In the genomic region with DNA sequence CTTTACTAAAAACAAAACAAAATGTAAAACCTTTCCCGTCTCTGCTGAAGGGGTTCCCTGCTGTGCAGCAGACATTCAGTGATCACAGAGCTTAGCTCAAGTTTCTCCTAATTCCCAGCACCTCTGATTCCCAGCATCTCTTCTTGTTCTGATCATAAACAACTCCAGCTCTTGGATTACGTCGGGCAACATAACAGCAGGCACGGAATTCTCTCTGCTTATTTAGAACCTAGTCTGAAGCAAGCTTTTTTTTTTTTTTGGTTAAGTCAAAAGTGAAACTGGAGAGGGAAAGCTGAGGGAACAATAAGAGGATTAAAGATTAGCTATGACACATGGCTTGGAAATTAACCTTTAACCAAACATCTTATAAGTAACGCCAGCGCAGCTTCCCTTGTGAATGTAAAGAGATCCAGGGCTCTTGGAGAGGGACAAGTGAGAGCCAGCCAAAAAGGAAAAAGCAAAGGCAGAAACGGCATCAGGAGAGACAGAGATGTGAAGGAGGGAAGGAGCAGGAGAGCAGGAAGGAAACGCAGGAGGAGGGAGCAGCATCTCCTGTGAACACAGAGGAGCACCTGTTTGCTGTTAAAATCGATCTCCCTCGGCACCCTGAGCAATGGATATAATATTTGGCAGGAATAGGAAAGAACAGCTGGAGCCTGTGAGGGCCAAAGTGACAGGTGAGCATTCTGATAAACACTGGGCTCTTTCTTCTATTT, we compare ENCODE assay signal across 1 cellular context.
TF ChIP-seq lines count a peak whose summit lies in the region.

A gene with protein sequence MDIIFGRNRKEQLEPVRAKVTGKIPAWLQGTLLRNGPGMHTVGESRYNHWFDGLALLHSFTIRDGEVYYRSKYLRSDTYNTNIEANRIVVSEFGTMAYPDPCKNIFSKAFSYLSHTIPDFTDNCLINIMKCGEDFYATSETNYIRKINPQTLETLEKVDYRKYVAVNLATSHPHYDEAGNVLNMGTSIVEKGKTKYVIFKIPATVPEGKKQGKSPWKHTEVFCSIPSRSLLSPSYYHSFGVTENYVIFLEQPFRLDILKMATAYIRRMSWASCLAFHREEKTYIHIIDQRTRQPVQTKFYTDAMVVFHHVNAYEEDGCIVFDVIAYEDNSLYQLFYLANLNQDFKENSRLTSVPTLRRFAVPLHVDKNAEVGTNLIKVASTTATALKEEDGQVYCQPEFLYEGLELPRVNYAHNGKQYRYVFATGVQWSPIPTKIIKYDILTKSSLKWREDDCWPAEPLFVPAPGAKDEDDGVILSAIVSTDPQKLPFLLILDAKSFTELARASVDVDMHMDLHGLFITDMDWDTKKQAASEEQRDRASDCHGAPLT (plus strand): TSS at position 394 of the 716 bp plus-strand sequence. CDS start 220 bp downstream, at position 614.

TF ChIP-seq in HepG2, 621 proteins besides CTCF, POLR2A, EP300 and RAD21 (continued from another document):
- TF ChIP-seq CC2D1A (CRISPR knock-in tag; IDR thresholded peaks at IDR 0.05) (no peak), ZNF598 (CRISPR knock-in tag; IDR thresholded peaks at IDR 0.05; ENCODE audit: borderline replicate concordance) (no peak), ZNF839 (CRISPR knock-in tag; IDR thresholded peaks at IDR 0.05; ENCODE audit: borderline replicate concordance) (no peak), KAT2B (IDR thresholded peaks at IDR 0.05; ENCODE audit: borderline replicate concordance, low read depth, low read length) (no peak), SIX4 (CRISPR knock-in tag; IDR thresholded peaks at IDR 0.05) (0 out of 2 replicates have a peak, but pooled peaks have one; percentile 35), FOSL2 (CRISPR knock-in tag; IDR thresholded peaks at IDR 0.05) (no peak), ELF4 (CRISPR knock-in tag; IDR thresholded peaks at IDR 0.05; ENCODE audit: borderline replicate concordance) (0 out of 2 replicates have a peak, but pooled peaks have one; percentile 7), SOX6 (IDR thresholded peaks at IDR 0.05) (no peak), SOX6 (CRISPR knock-in tag; IDR thresholded peaks at IDR 0.05) (peak; percentile 49; the same call in 1 of the 2 replicates), ETV6 (CRISPR knock-in tag; conservative IDR thresholded peaks at IDR 0.05) (no peak), MLLT10 (CRISPR knock-in tag; IDR thresholded peaks at IDR 0.05) (no peak), U2AF1 (optimal IDR thresholded peaks at IDR 0.05; ENCODE audit: low read depth, low read length) (no peak), HNF1A (IDR thresholded peaks at IDR 0.05; ENCODE audit: low read depth) (peak; percentile 59), HNF1A (CRISPR knock-in tag; IDR thresholded peaks at IDR 0.05; ENCODE audit: borderline replicate concordance) (peak; percentile 58; the same call in 1 of the 2 replicates), CHCHD3 (CRISPR knock-in tag; IDR thresholded peaks at IDR 0.05) (no peak), CBX1 (IDR thresholded peaks at IDR 0.05; ENCODE audit: low read depth) (no peak), TRIM22 (IDR thresholded peaks at IDR 0.05) (no peak), ZBTB1 (CRISPR knock-in tag; IDR thresholded peaks at IDR 0.05; ENCODE audit: borderline replicate concordance) (no peak), ZNF777 (CRISPR knock-in tag; IDR thresholded peaks at IDR 0.05) (peak; percentile 45; the same call in 1 of the 2 replicates), ELF3 (CRISPR knock-in tag; IDR thresholded peaks at IDR 0.05) (no peak), ZNF292 (CRISPR knock-in tag; IDR thresholded peaks at IDR 0.05; ENCODE audit: borderline replicate concordance, low read depth) (0 out of 2 replicates have a peak, but pooled peaks have one; percentile 4), GPN1 (CRISPR knock-in tag; IDR thresholded peaks at IDR 0.05; ENCODE audit: borderline replicate concordance) (no peak)
- TF ChIP-seq, protein P1, sequence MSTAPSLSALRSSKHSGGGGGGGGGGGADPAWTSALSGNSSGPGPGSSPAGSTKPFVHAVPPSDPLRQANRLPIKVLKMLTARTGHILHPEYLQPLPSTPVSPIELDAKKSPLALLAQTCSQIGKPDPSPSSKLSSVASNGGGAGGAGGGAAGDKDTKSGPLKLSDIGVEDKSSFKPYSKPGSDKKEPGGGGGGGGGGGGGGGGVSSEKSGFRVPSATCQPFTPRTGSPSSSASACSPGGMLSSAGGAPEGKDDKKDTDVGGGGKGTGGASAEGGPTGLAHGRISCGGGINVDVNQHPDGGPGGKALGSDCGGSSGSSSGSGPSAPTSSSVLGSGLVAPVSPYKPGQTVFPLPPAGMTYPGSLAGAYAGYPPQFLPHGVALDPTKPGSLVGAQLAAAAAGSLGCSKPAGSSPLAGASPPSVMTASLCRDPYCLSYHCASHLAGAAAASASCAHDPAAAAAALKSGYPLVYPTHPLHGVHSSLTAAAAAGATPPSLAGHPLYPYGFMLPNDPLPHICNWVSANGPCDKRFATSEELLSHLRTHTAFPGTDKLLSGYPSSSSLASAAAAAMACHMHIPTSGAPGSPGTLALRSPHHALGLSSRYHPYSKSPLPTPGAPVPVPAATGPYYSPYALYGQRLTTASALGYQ (CRISPR knock-in tag; IDR thresholded peaks at IDR 0.05) = 0 out of 2 replicates have a peak, but pooled peaks have one; percentile 24
- TF ChIP-seq, protein P2, sequence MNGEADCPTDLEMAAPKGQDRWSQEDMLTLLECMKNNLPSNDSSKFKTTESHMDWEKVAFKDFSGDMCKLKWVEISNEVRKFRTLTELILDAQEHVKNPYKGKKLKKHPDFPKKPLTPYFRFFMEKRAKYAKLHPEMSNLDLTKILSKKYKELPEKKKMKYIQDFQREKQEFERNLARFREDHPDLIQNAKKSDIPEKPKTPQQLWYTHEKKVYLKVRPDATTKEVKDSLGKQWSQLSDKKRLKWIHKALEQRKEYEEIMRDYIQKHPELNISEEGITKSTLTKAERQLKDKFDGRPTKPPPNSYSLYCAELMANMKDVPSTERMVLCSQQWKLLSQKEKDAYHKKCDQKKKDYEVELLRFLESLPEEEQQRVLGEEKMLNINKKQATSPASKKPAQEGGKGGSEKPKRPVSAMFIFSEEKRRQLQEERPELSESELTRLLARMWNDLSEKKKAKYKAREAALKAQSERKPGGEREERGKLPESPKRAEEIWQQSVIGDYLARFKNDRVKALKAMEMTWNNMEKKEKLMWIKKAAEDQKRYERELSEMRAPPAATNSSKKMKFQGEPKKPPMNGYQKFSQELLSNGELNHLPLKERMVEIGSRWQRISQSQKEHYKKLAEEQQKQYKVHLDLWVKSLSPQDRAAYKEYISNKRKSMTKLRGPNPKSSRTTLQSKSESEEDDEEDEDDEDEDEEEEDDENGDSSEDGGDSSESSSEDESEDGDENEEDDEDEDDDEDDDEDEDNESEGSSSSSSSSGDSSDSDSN (CRISPR knock-in tag; IDR thresholded peaks at IDR 0.05) = no peak
